In the genomic region with DNA sequence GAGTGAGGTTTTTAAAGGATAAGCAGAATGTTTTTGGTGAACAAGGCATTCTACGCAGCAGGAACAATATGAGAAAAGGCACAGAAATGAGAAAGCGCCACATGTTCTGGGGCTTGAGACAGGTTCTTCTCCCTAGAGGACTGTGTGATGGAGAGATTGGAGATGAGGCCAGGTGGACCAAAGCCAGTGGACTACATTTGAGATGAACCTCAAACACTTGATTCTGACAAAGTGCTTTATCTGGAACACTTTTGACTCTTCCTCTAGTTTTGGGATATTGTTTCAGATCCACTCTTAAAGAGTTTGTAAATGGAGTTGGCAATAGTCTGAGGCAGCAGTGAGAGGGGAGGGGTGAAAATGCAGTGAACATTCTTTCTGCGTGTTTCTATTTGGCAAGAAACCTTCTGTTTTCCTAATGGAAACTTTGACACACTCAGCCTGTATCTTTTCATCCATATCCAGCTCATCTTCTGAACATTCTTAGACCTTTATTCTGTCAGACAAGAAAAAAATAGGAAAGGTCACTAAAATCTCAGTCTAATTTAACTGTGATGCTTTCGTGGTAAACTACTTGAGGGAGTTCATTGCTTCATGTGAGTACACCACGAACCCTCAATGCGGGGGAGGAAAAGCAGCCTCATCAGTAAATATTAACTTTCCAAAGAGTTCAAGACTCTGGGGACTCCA, we compare ENCODE assay signal across 12 cellular contexts. TPM values are rescaled to one million over a fixed set of nuclear protein-coding genes. Genes with fewer than 3 reads are reported as not detected.
DNase-seq lines count a peak whose midpoint lies in the region; ATAC-seq and TF ChIP-seq lines count a peak whose summit lies in the region.
"Had no signal": no experiment of that assay in that cellular context is flagged by ENCODE, and none has a peak within 500 bp of the region (broad histone marks: within the 10 kb centered on the region; RNA-seq: fewer than 3 reads in every experiment).

No MANE protein-coding gene starts in this region.

- H3K36me3 ChIP-seq in esophagus (ENCODE audit: control insufficient read depth in 2 of 2, insufficient read depth in 2 of 2, low read length in 1 of 2), result no peaks in the 10 kb centered on the region

- H3K9me3 ChIP-seq in esophagus (ENCODE audit: control insufficient read depth in 2 of 2, insufficient read depth in 1 of 2, low read depth in 1 of 2, low read length in 1 of 2), result no peaks in the 10 kb centered on the region

- CTCF ChIA-PET in T-cell (lab: Charles Lee), result no interaction called here

- peak; percentile 34 for ATAC-seq in stimulated activated effector memory CD8-positive, alpha-beta T cell treated with anti-CD3 and anti-CD28 coated beads, Interleukin-12 subunit alpha, Interleukin-12 subunit beta, amount 100 ng/mL, for 72 hours
- no peak for ATAC-seq in T-cell (replicated peaks in 1 of 4)
- ATAC-seq: PC-3 had no signal

- no peaks in the 10 kb centered on the region for H3K9me3 Mint-ChIP-seq in stimulated activated effector memory CD8-positive, alpha-beta T cell treated with anti-CD3 and anti-CD28 coated beads, Interleukin-12 subunit alpha, Interleukin-12 subunit beta, amount 100 ng/mL, for 72 hours
- H3K9me3 Mint-ChIP-seq in T-cell (no peaks in the 10 kb centered on the region), progenitor cell of endocrine pancreas (ENCODE audit: low read depth) (no peaks in the 10 kb centered on the region)
- H3K9me3 Mint-ChIP-seq in activated naive CD8-positive, alpha-beta T cell treated with anti-CD3 and anti-CD28 coated beads for 36 hours, result no peaks in the 10 kb centered on the region
- H3K9me3 Mint-ChIP-seq: activated naive CD4-positive, alpha-beta T cell treated with anti-CD3 and anti-CD28 coated beads, Interleukin-2, amount 50 U/mL, for 24 hours; endodermal cell had no signal

- no peaks in the 10 kb centered on the region for H3K27me3 ChIP-seq in esophagus (ENCODE audit: control insufficient read depth in 1 of 2, insufficient read depth in 2 of 2, low read length in 2 of 2)

- no peaks in the 10 kb centered on the region for H3K4me1 ChIP-seq in esophagus (ENCODE audit: control insufficient read depth in 2 of 2, insufficient read depth in 2 of 2, low read length in 1 of 2)

- H3K4me3 ChIP-seq in esophagus (ENCODE audit: low read depth in 1 of 2, low read length in 2 of 2), result no peak overlapping the region

- POLR2A ChIA-PET in T-cell (lab: Charles Lee), result no interaction called here

- peak; percentile 13 for DNase-seq in EL
- peak; percentile 49 for DNase-seq in kidney tubule cell (ENCODE audit: low spot score)
- no peak for DNase-seq in stimulated activated effector memory CD8-positive, alpha-beta T cell treated with anti-CD3 and anti-CD28 coated beads, Interleukin-12 subunit alpha, Interleukin-12 subunit beta, amount 100 ng/mL, for 72 hours (ENCODE audit: low spot score in 2 of 2)
- no peak for DNase-seq in T-cell
- no peak for DNase-seq in progenitor cell of endocrine pancreas (ENCODE audit: low spot score, unreplicated experiment)
- no peak for DNase-seq in COLO829 (ENCODE audit: low spot score)
- DNase-seq in activated naive CD8-positive, alpha-beta T cell treated with anti-CD3 and anti-CD28 coated beads for 36 hours, result no peak
- DNase-seq: endodermal cell, PC-3 had no signal

- H3K27me3 Mint-ChIP-seq in T-cell (peaks cover 6 to 12% of the 10 kb centered on the region in 2 donors), progenitor cell of endocrine pancreas (peaks cover 13% of the 10 kb centered on the region)
- H3K27me3 Mint-ChIP-seq in activated naive CD8-positive, alpha-beta T cell treated with anti-CD3 and anti-CD28 coated beads for 36 hours, result no peaks in the 10 kb centered on the region

- H3K27ac Mint-ChIP-seq in stimulated activated effector memory CD8-positive, alpha-beta T cell treated with anti-CD3 and anti-CD28 coated beads, Interleukin-12 subunit alpha, Interleukin-12 subunit beta, amount 100 ng/mL, for 72 hours, result no peak overlapping the region
- H3K27ac Mint-ChIP-seq in T-cell (no peak overlapping the region), progenitor cell of endocrine pancreas (no peak overlapping the region)
- H3K27ac Mint-ChIP-seq in activated naive CD8-positive, alpha-beta T cell treated with anti-CD3 and anti-CD28 coated beads for 36 hours, result no peak overlapping the region
- H3K27ac Mint-ChIP-seq: activated naive CD4-positive, alpha-beta T cell treated with anti-CD3 and anti-CD28 coated beads, Interleukin-2, amount 50 U/mL, for 24 hours; endodermal cell had no signal

- H3K4me1 Mint-ChIP-seq in stimulated activated effector memory CD8-positive, alpha-beta T cell treated with anti-CD3 and anti-CD28 coated beads, Interleukin-12 subunit alpha, Interleukin-12 subunit beta, amount 100 ng/mL, for 72 hours, result no peaks in the 10 kb centered on the region
- H3K4me1 Mint-ChIP-seq in T-cell (no peaks in the 10 kb centered on the region), progenitor cell of endocrine pancreas (ENCODE audit: low read depth) (peaks cover 1% of the 10 kb centered on the region)
- no peaks in the 10 kb centered on the region for H3K4me1 Mint-ChIP-seq in activated naive CD8-positive, alpha-beta T cell treated with anti-CD3 and anti-CD28 coated beads for 36 hours
- H3K4me1 Mint-ChIP-seq: activated naive CD4-positive, alpha-beta T cell treated with anti-CD3 and anti-CD28 coated beads, Interleukin-2, amount 50 U/mL, for 24 hours; endodermal cell had no signal

- H3K4me3 Mint-ChIP-seq in stimulated activated effector memory CD8-positive, alpha-beta T cell treated with anti-CD3 and anti-CD28 coated beads, Interleukin-12 subunit alpha, Interleukin-12 subunit beta, amount 100 ng/mL, for 72 hours, result no peak overlapping the region
- H3K4me3 Mint-ChIP-seq in T-cell, result no peak overlapping the region
- no peak overlapping the region for H3K4me3 Mint-ChIP-seq in progenitor cell of endocrine pancreas (ENCODE audit: low read depth)
- H3K4me3 Mint-ChIP-seq in activated naive CD8-positive, alpha-beta T cell treated with anti-CD3 and anti-CD28 coated beads for 36 hours, result no peak overlapping the region
- H3K4me3 Mint-ChIP-seq: activated naive CD4-positive, alpha-beta T cell treated with anti-CD3 and anti-CD28 coated beads, Interleukin-2, amount 50 U/mL, for 24 hours; endodermal cell had no signal

- H3K36me3 Mint-ChIP-seq in stimulated activated effector memory CD8-positive, alpha-beta T cell treated with anti-CD3 and anti-CD28 coated beads, Interleukin-12 subunit alpha, Interleukin-12 subunit beta, amount 100 ng/mL, for 72 hours, result no peaks in the 10 kb centered on the region
- H3K36me3 Mint-ChIP-seq in T-cell (no peaks in the 10 kb centered on the region), progenitor cell of endocrine pancreas (ENCODE audit: insufficient read depth) (no peaks in the 10 kb centered on the region)
- no peaks in the 10 kb centered on the region for H3K36me3 Mint-ChIP-seq in activated naive CD8-positive, alpha-beta T cell treated with anti-CD3 and anti-CD28 coated beads for 36 hours
- H3K36me3 Mint-ChIP-seq: activated naive CD4-positive, alpha-beta T cell treated with anti-CD3 and anti-CD28 coated beads, Interleukin-2, amount 50 U/mL, for 24 hours had no signal

- WGBS in esophagus, 2 donors, result 62 to 64% methylated on average over 6 of the region's 6 CpGs

- H3K27ac ChIP-seq in esophagus (ENCODE audit: low read depth in 2 of 2, low read length in 1 of 2), result peak overlapping the region; percentile 18 to 42

- TF ChIP-seq CTCF in progenitor cell of endocrine pancreas (IDR thresholded peaks at IDR 0.05; ENCODE audit: unreplicated experiment), result no peak

RNA-seq across cellular contexts. Expression of gene KCNJ8, which starts 57.3 kb away (rescaled TPM):
- polyA plus RNA-seq in esophagus, result 1 to 10 TPM in 1 of 2 donors, under 1 TPM in 1; 0.49 to 2.8 TPM
- total RNA-seq in T-cell (under 1 TPM in 1 of 5 donors, not detected in 4; 0.41 TPM), progenitor cell of endocrine pancreas (1.1 and 2.2 TPM in 2 replicates)
- not detected for total RNA-seq in activated naive CD8-positive, alpha-beta T cell treated with anti-CD3 and anti-CD28 coated beads for 36 hours
- total RNA-seq: T-helper 2 cell treated with Interferon-gamma antibody and Interleukin-4, amounts not matched to agents 100 ng/mL and 5 ng/mL, for 36 hours had no signal

Comparison
In these comparisons a context has a peak if more than half of its experiments do, and no peak if none do; other contexts are left out.
1. DNase-seq: peak in EL (single experiment) and kidney tubule cell (single experiment); none in stimulated activated effector memory CD8-positive, alpha-beta T cell treated with anti-CD3 and anti-CD28 coated beads, Interleukin-12 subunit alpha, Interleukin-12 subunit beta, amount 100 ng/mL, for 72 hours (0 of 2), T-cell (0 of 34), progenitor cell of endocrine pancreas (single experiment), COLO829 (single experiment) and activated naive CD8-positive, alpha-beta T cell treated with anti-CD3 and anti-CD28 coated beads for 36 hours (single experiment).